Comparison of ENCODE assay signal across 8 cellular contexts in genomic region chr11:65084598-65085375, GRCh38. TPM values are rescaled to one million over a fixed set of nuclear protein-coding genes. Genes with fewer than 3 reads are reported as not detected.
DNase-seq lines count a peak whose midpoint lies in the region; ATAC-seq, FAIRE-seq and TF ChIP-seq lines count a peak whose summit lies in the region.

No MANE protein-coding gene starts in this region.

- H3T11ph ChIP-seq in H9 (ENCODE audit: low read length), result no peak overlapping the region

- no peak overlapping the region for H3K56ac ChIP-seq in H9 (ENCODE audit: insufficient read length, low read depth, low read length)
- peak overlapping the region; percentile 99 for H3K56ac ChIP-seq in mesendoderm (ENCODE audit: low read length)

- no peak overlapping the region for H4K91ac ChIP-seq in H9 (ENCODE audit: insufficient read length, low read depth, low read length)

- in situ Hi-C loops in astrocyte of the spinal cord (cut with HindIII; ENCODE audit: low sequenced_read_pairs), result no loop called here

- H2AFZ ChIP-seq in H9 (ENCODE audit: low read length), result no peak overlapping the region

- H3K4me3 ChIP-seq in A549 (peak overlapping the region; percentile 82), astrocyte of the spinal cord (ENCODE audit: low read depth, low read length) (peak overlapping the region; percentile 81), mesendoderm (ENCODE audit: low read length) (peak overlapping the region; percentile 93)

- H3K36me3 ChIP-seq in mesendoderm (ENCODE audit: control insufficient read depth, insufficient read depth, low read length), result peaks cover 8% of the 10 kb centered on the region

- no peak for TF ChIP-seq CTCF in A549 (IDR thresholded peaks at IDR 0.05)
- no peak for TF ChIP-seq CTCF in H9 (conservative IDR thresholded peaks at IDR 0.05)
- no peak for TF ChIP-seq CTCF in astrocyte of the spinal cord (IDR thresholded peaks at IDR 0.05; ENCODE audit: low read depth, low read length)

- H3K9me3 ChIP-seq in A549 (no peaks in the 10 kb centered on the region), H9 (ENCODE audit: control insufficient read depth, low read depth, low read length) (no peaks in the 10 kb centered on the region)

- peak overlapping the region; percentile 97 to 99 for H3K4me3 Mint-ChIP-seq in H9

- H3K79me2 ChIP-seq in H9 (ENCODE audit: insufficient read depth, low read length) (peaks cover 8% of the 10 kb centered on the region; the same call in 1 of the 2 replicates), mesendoderm (ENCODE audit: control insufficient read depth, insufficient read depth, low read length) (peaks cover 22% of the 10 kb centered on the region)

- H3K4ac ChIP-seq in H9 (ENCODE audit: low read depth, low read length), result no peak overlapping the region
- no peak overlapping the region for H3K4ac ChIP-seq in mesendoderm (ENCODE audit: low read depth, low read length)

- peak; percentile 35; a peak in 5 of 6 replicates for ATAC-seq in A549
- no peak for ATAC-seq in HG03025 (IDR thresholded peaks at IDR 0.05; ENCODE audit: low FRiP score, unreplicated experiment)

- DNase-seq in A549 (ENCODE audit: low read depth in 1 of 2, low spot score in 1 of 2) (no peak), H9 (no peak), astrocyte of the spinal cord (ENCODE audit: low read depth, low spot score) (no peak), mesendoderm (peak; percentile 18), amygdala (lab: John Stamatoyannopoulos, UW) (no peak), GM19238 (ENCODE audit: insufficient read length, low spot score) (no peak), SKM-1 (lab: John Stamatoyannopoulos, UW; ENCODE audit: unreplicated experiment) (no peak)

- CTCF ChIA-PET in A549 (lab: Yijun Ruan, JAX), result interaction anchor here (0.7 to 2.4 kb wide), 6 partner anchors 10 to 72 kb away, joined by 3 to 9 read pairs (median 6); partner anchors contain the start of genes ARL2, VPS51 and ZNHIT2

- H3K36me3 Mint-ChIP-seq in H9 (ENCODE audit: insufficient read depth in 1 of 3, low read depth in 3 of 3), result peaks cover 23 to 68% (median 65%) of the 10 kb centered on the region in 3 experiments

- peaks cover 14 to 16% of the 10 kb centered on the region in 2 experiments for H3K4me1 Mint-ChIP-seq in H9

- TF ChIP-seq EP300 in A549 (IDR thresholded peaks at IDR 0.05), result no peak

- 40% methylated on average over 19 of the region's 23 CpGs for WGBS in A549 (ENCODE audit: missing lambda C conversion rate)
- no CpG with 5 or more reads among the region's 23 CpGs for WGBS in H9 (ENCODE audit: extremely low coverage, insufficient read length, low lambda C conversion rate)
- WGBS in mesendoderm (ENCODE audit: extremely low coverage, insufficient coverage, low lambda C conversion rate), result no CpG with 5 or more reads among the region's 23 CpGs

- no peak overlapping the region for H2BK20ac ChIP-seq in H9 (ENCODE audit: low read depth, low read length, poor library complexity, severe bottlenecking)

- H3K27ac Mint-ChIP-seq in H9, result peak overlapping the region; percentile 98 to 100 (median 99)

- no peak overlapping the region for H2BK12ac ChIP-seq in H9 (ENCODE audit: insufficient read length, low read depth, low read length)

- POLR2A ChIA-PET in A549 (lab: Yijun Ruan, JAX), result no interaction called here

- H3K23ac ChIP-seq in H9 (ENCODE audit: insufficient read length, low read depth, low read length), result no peak overlapping the region
- H3K23ac ChIP-seq in mesendoderm (ENCODE audit: low read length), result peak overlapping the region; percentile 74

- no peaks in the 10 kb centered on the region; a peak in 1 of 5 replicates for H3K9me3 Mint-ChIP-seq in H9

- no peak for TF ChIP-seq POLR2A in A549 (IDR thresholded peaks at IDR 0.05; ENCODE audit: low read length)

- H3K9ac ChIP-seq in H9 (ENCODE audit: extremely low read depth, insufficient read length, low read length), result peak overlapping the region; percentile 93
- H3K9ac ChIP-seq in mesendoderm (ENCODE audit: low read length), result peak overlapping the region; percentile 99

- TF ChIP-seq RAD21 in A549 (conservative IDR thresholded peaks at IDR 0.05 in 1 of 2, IDR thresholded peaks at IDR 0.05 in 1 of 2), result no peak

- H4K5ac ChIP-seq in H9 (ENCODE audit: insufficient read length, low read depth, low read length), result no peak overlapping the region
- no peak overlapping the region for H4K5ac ChIP-seq in mesendoderm (ENCODE audit: low read length)

- H2BK120ac ChIP-seq in H9 (ENCODE audit: low read depth, low read length, poor library complexity, severe bottlenecking) (no peak overlapping the region), mesendoderm (ENCODE audit: low read depth, low read length) (no peak overlapping the region)

- peaks cover 12% of the 10 kb centered on the region for H3K23me2 ChIP-seq in H9 (ENCODE audit: insufficient read length, low read depth, low read length, poor library complexity, severe bottlenecking)

- H2AK5ac ChIP-seq in H9 (ENCODE audit: insufficient read length, low read length), result no peak overlapping the region
- no peak overlapping the region for H2AK5ac ChIP-seq in mesendoderm (ENCODE audit: low read length)

- peak overlapping the region; percentile 85 for H3K14ac ChIP-seq in H9 (ENCODE audit: insufficient read depth, low read length)

- FAIRE-seq in A549 (lab: Jason Lieb, UNC), result no peak

- H3K27me3 ChIP-seq in H9 (ENCODE audit: insufficient read depth, low read length) (no peaks in the 10 kb centered on the region), mesendoderm (ENCODE audit: insufficient read depth, low read length, poor library complexity) (no peaks in the 10 kb centered on the region)

- H3K27ac ChIP-seq in A549, result peak overlapping the region; percentile 85 to 90
- H3K27ac ChIP-seq in H9 (ENCODE audit: insufficient read length, low read depth, low read length), result peak overlapping the region; percentile 79
- H3K27ac ChIP-seq in mesendoderm (ENCODE audit: low read depth, low read length), result no peak overlapping the region

- H4K8ac ChIP-seq in H9 (replicated peaks; ENCODE audit: insufficient read length, low read depth, low read length) (no peak overlapping the region), mesendoderm (ENCODE audit: low read depth, low read length) (no peak overlapping the region)

- H3K4me2 ChIP-seq in A549, result peak overlapping the region; percentile 97
- peak overlapping the region; percentile 79 for H3K4me2 ChIP-seq in H9 (ENCODE audit: insufficient read depth, insufficient read length, low read length)
- H3K4me2 ChIP-seq in mesendoderm (ENCODE audit: low read length), result peak overlapping the region; percentile 99

- peaks cover 26% of the 10 kb centered on the region for H3K4me1 ChIP-seq in A549
- H3K4me1 ChIP-seq in H9 (ENCODE audit: insufficient read depth, low read length), result no peaks in the 10 kb centered on the region
- peaks cover 2% of the 10 kb centered on the region for H3K4me1 ChIP-seq in mesendoderm (ENCODE audit: control insufficient read depth, low read depth, low read length)

- no peak overlapping the region for H2BK5ac ChIP-seq in H9 (ENCODE audit: insufficient read length, low read length)
- peak overlapping the region; percentile 72 for H2BK5ac ChIP-seq in mesendoderm (ENCODE audit: low read length)

- H3K18ac ChIP-seq in H9 (ENCODE audit: insufficient read length, low read depth, low read length) (peak overlapping the region; percentile 69), mesendoderm (ENCODE audit: low read length) (no peak overlapping the region)

- H3K79me1 ChIP-seq in H9 (ENCODE audit: insufficient read depth, low read depth, low read length, poor library complexity, severe bottlenecking) (peaks cover 3% of the 10 kb centered on the region), mesendoderm (ENCODE audit: low read length) (peaks cover 23% of the 10 kb centered on the region)

- H2BK15ac ChIP-seq in H9 (ENCODE audit: low read depth, low read length) (no peak overlapping the region), mesendoderm (replicated peaks; ENCODE audit: low read depth) (no peak overlapping the region)

- H4K20me1 ChIP-seq in H9 (ENCODE audit: control insufficient read depth, insufficient read depth, insufficient read length), result peaks cover 3% of the 10 kb centered on the region

- no peaks in the 10 kb centered on the region for H3K27me3 Mint-ChIP-seq in H9 (ENCODE audit: low read depth)

RNA-seq across cellular contexts. Expression of gene ZFPL1, which starts 0.8 kb away (rescaled TPM):
- polyA plus RNA-seq in A549 (2011; rRNA removed) (27.7 and 30.1 TPM in 2 replicates), A549 (2017; fragmentation: RNase III; extraction: RNeasy Plus Mini Kit Qiagen cat#74134 plus additional on column Dnase treatment) (29.2 to 33.5 TPM (median 31.7 TPM) in 3 replicates)
- polyA plus RNA-seq in A549 (2012; cell fraction: cytosol; rRNA removed), result 52.7 and 56.5 TPM in 2 replicates
- 71.8 and 82.0 TPM in 2 replicates for polyA plus RNA-seq in A549 (2012; cell fraction: nucleus; rRNA removed)
- polyA minus RNA-seq in A549 (2011; rRNA and poly(A)+ RNA removed), result 34.6 and 49.0 TPM in 2 replicates
- 24.2 and 26.7 TPM in 2 replicates for total RNA-seq in H9 (2021)
- 34.8 TPM for polyA plus RNA-seq in mesendoderm (2013, experiment 1 of 2)
- 34.4 TPM for polyA plus RNA-seq in mesendoderm (2013, experiment 2 of 2)

RNA-seq across cellular contexts. Expression of gene CDCA5, which starts 0.9 kb away (rescaled TPM):
- 28.0 and 30.9 TPM in 2 replicates for polyA plus RNA-seq in A549 (2011; rRNA removed)
- 42.1 and 45.1 TPM in 2 replicates for polyA plus RNA-seq in A549 (2012; cell fraction: cytosol; rRNA removed)
- polyA plus RNA-seq in A549 (2012; cell fraction: nucleus; rRNA removed), result 46.9 and 59.8 TPM in 2 replicates
- 43.1 to 46.0 TPM (median 44.1 TPM) in 3 replicates for polyA plus RNA-seq in A549 (2017; fragmentation: RNase III; extraction: RNeasy Plus Mini Kit Qiagen cat#74134 plus additional on column Dnase treatment)
- 20.6 and 21.4 TPM in 2 replicates for polyA minus RNA-seq in A549 (2011; rRNA and poly(A)+ RNA removed)
- 93.9 and 94.8 TPM in 2 replicates for total RNA-seq in H9 (2021)
- 61.4 TPM for polyA plus RNA-seq in mesendoderm (2013, experiment 1 of 2)
- polyA plus RNA-seq in mesendoderm (2013, experiment 2 of 2), result 60.2 TPM

RNA-seq across cellular contexts. Expression of gene VPS51, which starts 11.2 kb away (rescaled TPM):
- polyA plus RNA-seq in A549 (2011; rRNA removed), result 37.2 and 44.7 TPM in 2 replicates
- 64.6 and 84.0 TPM in 2 replicates for polyA plus RNA-seq in A549 (2012; cell fraction: cytosol; rRNA removed)
- polyA plus RNA-seq in A549 (2012; cell fraction: nucleus; rRNA removed), result 183 and 198 TPM in 2 replicates
- polyA plus RNA-seq in A549 (2017; fragmentation: RNase III; extraction: RNeasy Plus Mini Kit Qiagen cat#74134 plus additional on column Dnase treatment), result 46.7 to 51.7 TPM (median 51.0 TPM) in 3 replicates
- 118 and 162 TPM in 2 replicates for polyA minus RNA-seq in A549 (2011; rRNA and poly(A)+ RNA removed)
- total RNA-seq in H9 (2021), result 94.7 and 98.5 TPM in 2 replicates
- polyA plus RNA-seq in mesendoderm (2013, experiment 1 of 2), result 48.2 TPM
- polyA plus RNA-seq in mesendoderm (2013, experiment 2 of 2), result 46.6 TPM

RNA-seq across cellular contexts. Expression of gene NAALADL1, which starts 26.4 kb away (rescaled TPM):
- not detected in 2 replicates for polyA plus RNA-seq in A549 (2011; rRNA removed)
- 0.06 and 0.09 TPM in 2 replicates for polyA plus RNA-seq in A549 (2012; cell fraction: cytosol; rRNA removed)
- polyA plus RNA-seq in A549 (2012; cell fraction: nucleus; rRNA removed), result 0.20 and 0.41 TPM in 2 replicates
- polyA plus RNA-seq in A549 (2017; fragmentation: RNase III; extraction: RNeasy Plus Mini Kit Qiagen cat#74134 plus additional on column Dnase treatment), result not detected in 3 replicates
- not detected in 2 replicates for polyA minus RNA-seq in A549 (2011; rRNA and poly(A)+ RNA removed)
- total RNA-seq in H9 (2021), result 1.0 and 1.2 TPM in 2 replicates
- polyA plus RNA-seq in mesendoderm (2013, experiment 1 of 2), result 1.3 TPM
- 1.4 TPM for polyA plus RNA-seq in mesendoderm (2013, experiment 2 of 2)

RNA-seq across cellular contexts. Expression of gene TM7SF2, which starts 26.9 kb away (rescaled TPM):
- polyA plus RNA-seq in A549 (2011; rRNA removed), result 8.2 and 9.6 TPM in 2 replicates
- 7.9 and 10.1 TPM in 2 replicates for polyA plus RNA-seq in A549 (2012; cell fraction: cytosol; rRNA removed)
- polyA plus RNA-seq in A549 (2012; cell fraction: nucleus; rRNA removed), result 31.1 and 39.4 TPM in 2 replicates
- polyA plus RNA-seq in A549 (2017; fragmentation: RNase III; extraction: RNeasy Plus Mini Kit Qiagen cat#74134 plus additional on column Dnase treatment), result 6.9 to 9.7 TPM (median 8.2 TPM) in 3 replicates
- 8.6 and 19.4 TPM in 2 replicates for polyA minus RNA-seq in A549 (2011; rRNA and poly(A)+ RNA removed)
- 74.8 and 76.1 TPM in 2 replicates for total RNA-seq in H9 (2021)
- 24.5 TPM for polyA plus RNA-seq in mesendoderm (2013, experiment 1 of 2)
- 25.2 TPM for polyA plus RNA-seq in mesendoderm (2013, experiment 2 of 2)
